In the genomic region with DNA sequence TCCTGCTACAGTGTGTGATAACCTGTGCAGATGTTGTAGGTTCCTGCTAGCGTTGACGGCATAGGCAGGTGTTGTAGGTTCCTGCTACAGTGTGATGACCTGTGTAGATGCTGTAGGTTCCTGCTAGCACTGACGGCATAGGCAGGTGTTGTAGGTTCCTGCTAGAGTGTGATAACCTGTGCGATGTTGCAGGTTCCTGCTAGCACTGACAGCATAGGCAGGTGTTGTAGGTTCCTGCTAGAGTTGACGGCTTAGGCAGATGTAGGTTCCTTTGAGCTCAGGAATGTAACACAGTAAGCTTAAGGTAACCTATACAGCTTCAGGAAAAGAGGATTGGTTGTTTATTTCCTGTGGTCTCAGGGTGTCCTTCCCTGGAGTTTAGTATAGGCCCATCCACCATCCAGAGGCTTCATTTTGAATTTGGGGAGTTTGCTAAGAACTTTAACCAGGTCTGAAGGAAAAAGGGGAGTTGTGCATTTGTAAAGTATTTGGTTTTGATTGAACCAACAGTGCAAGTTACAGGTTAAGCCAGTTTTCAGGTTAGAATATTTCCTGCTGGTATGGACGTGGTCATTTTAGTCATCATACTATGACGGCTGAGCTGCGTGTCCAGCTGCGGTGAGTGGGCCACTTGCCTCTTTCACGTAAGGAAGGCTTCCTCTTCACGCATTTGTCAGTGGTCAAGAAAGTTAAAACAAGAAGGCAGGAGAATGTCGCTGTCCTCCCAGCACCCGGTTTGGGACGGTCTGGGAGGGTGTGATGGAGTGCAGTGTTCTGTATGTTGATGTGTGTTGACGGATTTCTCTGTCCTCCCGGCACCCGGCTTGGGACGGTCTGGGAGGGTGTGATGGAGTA, we compare ENCODE assay signal across 1 cellular context.
TF ChIP-seq lines count a peak whose summit lies in the region.

No MANE protein-coding gene starts in this region.

TF ChIP-seq in IMR-90, 13 proteins besides CTCF, POLR2A, EP300 and RAD21:
- TF ChIP-seq RFX5 (IDR thresholded peaks at IDR 0.05; ENCODE audit: low read depth, low read length) (no peak), NFE2L2 (IDR thresholded peaks at IDR 0.05; ENCODE audit: low read depth, low read length) (no peak), CEBPB (IDR thresholded peaks at IDR 0.05; ENCODE audit: low read depth, low read length) (no peak), CHD1 (IDR thresholded peaks at IDR 0.05; ENCODE audit: low read depth, low read length) (no peak), MXI1 (IDR thresholded peaks at IDR 0.05; ENCODE audit: borderline replicate concordance, low read depth, low read length) (no peak), MAZ (IDR thresholded peaks at IDR 0.05; ENCODE audit: borderline replicate concordance, low read depth, low read length) (no peak), MAFK (IDR thresholded peaks at IDR 0.05; ENCODE audit: low read depth, low read length) (no peak), ELK1 (IDR thresholded peaks at IDR 0.05; ENCODE audit: borderline replicate concordance, low read depth, low read length) (no peak)
- TF ChIP-seq, protein P1, sequence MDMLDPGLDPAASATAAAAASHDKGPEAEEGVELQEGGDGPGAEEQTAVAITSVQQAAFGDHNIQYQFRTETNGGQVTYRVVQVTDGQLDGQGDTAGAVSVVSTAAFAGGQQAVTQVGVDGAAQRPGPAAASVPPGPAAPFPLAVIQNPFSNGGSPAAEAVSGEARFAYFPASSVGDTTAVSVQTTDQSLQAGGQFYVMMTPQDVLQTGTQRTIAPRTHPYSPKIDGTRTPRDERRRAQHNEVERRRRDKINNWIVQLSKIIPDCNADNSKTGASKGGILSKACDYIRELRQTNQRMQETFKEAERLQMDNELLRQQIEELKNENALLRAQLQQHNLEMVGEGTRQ (IDR thresholded peaks at IDR 0.05; ENCODE audit: low read depth, low read length) = no peak
